In the genomic region with DNA sequence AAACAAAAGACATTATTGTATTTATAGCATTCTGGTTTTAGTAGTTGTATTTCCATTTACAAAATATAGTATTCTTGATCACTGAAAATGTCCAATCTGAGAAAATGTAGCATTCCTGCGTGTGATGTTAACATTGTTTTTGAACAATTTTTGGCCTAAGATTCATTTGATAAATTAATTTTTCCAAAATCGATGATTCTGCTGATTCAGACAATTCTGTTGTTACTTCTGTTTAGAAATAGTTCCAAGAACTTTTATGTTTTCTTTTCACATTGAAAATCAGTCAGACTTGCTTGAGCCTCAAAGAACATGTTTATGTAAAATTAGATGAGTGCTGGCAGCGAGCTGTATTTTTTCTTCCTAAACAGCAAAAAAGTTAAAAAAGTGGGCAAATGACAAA, we compare ENCODE assay signal across 3 cellular contexts.
A peak's percentile ranks its signal among the peaks of the same experiment; 100 is the strongest.
TF ChIP-seq lines count a peak whose summit lies in the region.

No MANE protein-coding gene starts in this region.

TF ChIP-seq in HepG2, 621 proteins besides CTCF, POLR2A, EP300 and RAD21:
- TF ChIP-seq SKI (IDR thresholded peaks at IDR 0.05; ENCODE audit: partially characterized antibody) = no peak
- peak; percentile 18 to 69; a peak in 2 of 4 replicates for TF ChIP-seq MAFK (conservative IDR thresholded peaks at IDR 0.05 in 1 of 2, IDR thresholded peaks at IDR 0.05 in 1 of 2; ENCODE audit: low read length in 2 of 2)
- TF ChIP-seq, protein P1, sequence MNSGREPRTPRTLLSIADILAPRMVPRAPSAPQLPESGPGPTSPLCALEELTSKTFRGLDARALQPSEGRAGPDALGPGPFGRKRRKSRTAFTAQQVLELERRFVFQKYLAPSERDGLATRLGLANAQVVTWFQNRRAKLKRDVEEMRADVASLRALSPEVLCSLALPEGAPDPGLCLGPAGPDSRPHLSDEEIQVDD (CRISPR knock-in tag; IDR thresholded peaks at IDR 0.05; ENCODE audit: borderline replicate concordance) = no peak
- no peak for TF ChIP-seq ZNF317 (CRISPR knock-in tag; IDR thresholded peaks at IDR 0.05)
- TF ChIP-seq, protein P2, sequence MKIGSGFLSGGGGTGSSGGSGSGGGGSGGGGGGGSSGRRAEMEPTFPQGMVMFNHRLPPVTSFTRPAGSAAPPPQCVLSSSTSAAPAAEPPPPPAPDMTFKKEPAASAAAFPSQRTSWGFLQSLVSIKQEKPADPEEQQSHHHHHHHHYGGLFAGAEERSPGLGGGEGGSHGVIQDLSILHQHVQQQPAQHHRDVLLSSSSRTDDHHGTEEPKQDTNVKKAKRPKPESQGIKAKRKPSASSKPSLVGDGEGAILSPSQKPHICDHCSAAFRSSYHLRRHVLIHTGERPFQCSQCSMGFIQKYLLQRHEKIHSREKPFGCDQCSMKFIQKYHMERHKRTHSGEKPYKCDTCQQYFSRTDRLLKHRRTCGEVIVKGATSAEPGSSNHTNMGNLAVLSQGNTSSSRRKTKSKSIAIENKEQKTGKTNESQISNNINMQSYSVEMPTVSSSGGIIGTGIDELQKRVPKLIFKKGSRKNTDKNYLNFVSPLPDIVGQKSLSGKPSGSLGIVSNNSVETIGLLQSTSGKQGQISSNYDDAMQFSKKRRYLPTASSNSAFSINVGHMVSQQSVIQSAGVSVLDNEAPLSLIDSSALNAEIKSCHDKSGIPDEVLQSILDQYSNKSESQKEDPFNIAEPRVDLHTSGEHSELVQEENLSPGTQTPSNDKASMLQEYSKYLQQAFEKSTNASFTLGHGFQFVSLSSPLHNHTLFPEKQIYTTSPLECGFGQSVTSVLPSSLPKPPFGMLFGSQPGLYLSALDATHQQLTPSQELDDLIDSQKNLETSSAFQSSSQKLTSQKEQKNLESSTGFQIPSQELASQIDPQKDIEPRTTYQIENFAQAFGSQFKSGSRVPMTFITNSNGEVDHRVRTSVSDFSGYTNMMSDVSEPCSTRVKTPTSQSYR (CRISPR knock-in tag; IDR thresholded peaks at IDR 0.05; ENCODE audit: borderline replicate concordance) = no peak
- TF ChIP-seq TOPORS (CRISPR knock-in tag; IDR thresholded peaks at IDR 0.05) = no peak
- peak; percentile 37; the same call in 1 of the 2 replicates for TF ChIP-seq MAFF (IDR thresholded peaks at IDR 0.05; ENCODE audit: low read depth, low read length)
- TF ChIP-seq ZNF776 (CRISPR knock-in tag; IDR thresholded peaks at IDR 0.05) = no peak
- no peak for TF ChIP-seq ZSCAN31 (CRISPR knock-in tag; IDR thresholded peaks at IDR 0.05; ENCODE audit: low read depth)
- no peak for TF ChIP-seq ZNF446 (CRISPR knock-in tag; IDR thresholded peaks at IDR 0.05)
- TF ChIP-seq FOXK1 (CRISPR knock-in tag; IDR thresholded peaks at IDR 0.05; ENCODE audit: borderline replicate concordance, low read depth) = no peak
- TF ChIP-seq, protein P3, sequence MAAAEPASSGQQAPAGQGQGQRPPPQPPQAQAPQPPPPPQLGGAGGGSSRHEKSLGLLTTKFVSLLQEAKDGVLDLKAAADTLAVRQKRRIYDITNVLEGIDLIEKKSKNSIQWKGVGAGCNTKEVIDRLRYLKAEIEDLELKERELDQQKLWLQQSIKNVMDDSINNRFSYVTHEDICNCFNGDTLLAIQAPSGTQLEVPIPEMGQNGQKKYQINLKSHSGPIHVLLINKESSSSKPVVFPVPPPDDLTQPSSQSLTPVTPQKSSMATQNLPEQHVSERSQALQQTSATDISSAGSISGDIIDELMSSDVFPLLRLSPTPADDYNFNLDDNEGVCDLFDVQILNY (CRISPR knock-in tag; conservative IDR thresholded peaks at IDR 0.05) = no peak
- TF ChIP-seq ZNF34 (CRISPR knock-in tag; IDR thresholded peaks at IDR 0.05; ENCODE audit: borderline replicate concordance) = no peak

TF ChIP-seq in IMR-90, 13 proteins besides CTCF, POLR2A, EP300 and RAD21:
- no peak for TF ChIP-seq MXI1 (IDR thresholded peaks at IDR 0.05; ENCODE audit: borderline replicate concordance, low read depth, low read length)
- peak; percentile 56 for TF ChIP-seq MAFK (IDR thresholded peaks at IDR 0.05; ENCODE audit: low read depth, low read length)

TF ChIP-seq in K562, 482 proteins besides CTCF, POLR2A, EP300 and RAD21 (continues in another document):
- TF ChIP-seq, protein P4, sequence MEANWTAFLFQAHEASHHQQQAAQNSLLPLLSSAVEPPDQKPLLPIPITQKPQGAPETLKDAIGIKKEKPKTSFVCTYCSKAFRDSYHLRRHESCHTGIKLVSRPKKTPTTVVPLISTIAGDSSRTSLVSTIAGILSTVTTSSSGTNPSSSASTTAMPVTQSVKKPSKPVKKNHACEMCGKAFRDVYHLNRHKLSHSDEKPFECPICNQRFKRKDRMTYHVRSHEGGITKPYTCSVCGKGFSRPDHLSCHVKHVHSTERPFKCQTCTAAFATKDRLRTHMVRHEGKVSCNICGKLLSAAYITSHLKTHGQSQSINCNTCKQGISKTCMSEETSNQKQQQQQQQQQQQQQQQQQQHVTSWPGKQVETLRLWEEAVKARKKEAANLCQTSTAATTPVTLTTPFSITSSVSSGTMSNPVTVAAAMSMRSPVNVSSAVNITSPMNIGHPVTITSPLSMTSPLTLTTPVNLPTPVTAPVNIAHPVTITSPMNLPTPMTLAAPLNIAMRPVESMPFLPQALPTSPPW (CRISPR knock-in tag; IDR thresholded peaks at IDR 0.05) = no peak
- TF ChIP-seq SIN3B (IDR thresholded peaks at IDR 0.05; ENCODE audit: low read depth) (no peak), KAT8 (IDR thresholded peaks at IDR 0.05; ENCODE audit: low read depth) (no peak), MAFG (tag; conservative IDR thresholded peaks at IDR 0.05) (peak; percentile 77; the same call in 1 of the 2 replicates), WHSC1 (IDR thresholded peaks at IDR 0.05; ENCODE audit: low read length) (no peak), ZNF77 (CRISPR knock-in tag; IDR thresholded peaks at IDR 0.05) (0 out of 2 replicates have a peak, but pooled peaks have one; percentile 40), TAF15 (IDR thresholded peaks at IDR 0.05; ENCODE audit: low read depth, low read length) (no peak), SP1 (CRISPR knock-in tag; IDR thresholded peaks at IDR 0.05) (no peak), SP2 (IDR thresholded peaks at IDR 0.05; ENCODE audit: extremely low read depth, low read depth, low read length, poor library complexity, severe bottlenecking) (no peak), RBM15 (IDR thresholded peaks at IDR 0.05; ENCODE audit: insufficient read depth, low read length) (no peak), ILF3 (IDR thresholded peaks at IDR 0.05; ENCODE audit: borderline replicate concordance) (no peak), PHF8 (IDR thresholded peaks at IDR 0.05; ENCODE audit: borderline replicate concordance, low read length) (0 out of 2 replicates have a peak, but pooled peaks have one; percentile 17), YY1 (IDR thresholded peaks at IDR 0.05; ENCODE audit: borderline replicate concordance in 1 of 3, control insufficient read depth in 1 of 3, extremely low read depth in 1 of 3, insufficient read depth in 3 of 3, insufficient read length in 1 of 3, insufficient replicate concordance in 2 of 3, low read depth in 1 of 3, low read length in 2 of 3) (no peak), BACH1 (tag; IDR thresholded peaks at IDR 0.05) (no peak), ZNF23 (CRISPR knock-in tag; IDR thresholded peaks at IDR 0.05) (no peak), XRCC4 (IDR thresholded peaks at IDR 0.05; ENCODE audit: extremely low read depth, insufficient read depth, insufficient read length) (no peak), ZNF57 (CRISPR knock-in tag; IDR thresholded peaks at IDR 0.05) (no peak), NR2C2 (CRISPR knock-in tag; IDR thresholded peaks at IDR 0.05) (no peak), NR2C2 (tag; IDR thresholded peaks at IDR 0.05) (no peak), BRD9 (IDR thresholded peaks at IDR 0.05; ENCODE audit: low read depth, partially characterized antibody) (no peak)
- TF ChIP-seq, protein P5, sequence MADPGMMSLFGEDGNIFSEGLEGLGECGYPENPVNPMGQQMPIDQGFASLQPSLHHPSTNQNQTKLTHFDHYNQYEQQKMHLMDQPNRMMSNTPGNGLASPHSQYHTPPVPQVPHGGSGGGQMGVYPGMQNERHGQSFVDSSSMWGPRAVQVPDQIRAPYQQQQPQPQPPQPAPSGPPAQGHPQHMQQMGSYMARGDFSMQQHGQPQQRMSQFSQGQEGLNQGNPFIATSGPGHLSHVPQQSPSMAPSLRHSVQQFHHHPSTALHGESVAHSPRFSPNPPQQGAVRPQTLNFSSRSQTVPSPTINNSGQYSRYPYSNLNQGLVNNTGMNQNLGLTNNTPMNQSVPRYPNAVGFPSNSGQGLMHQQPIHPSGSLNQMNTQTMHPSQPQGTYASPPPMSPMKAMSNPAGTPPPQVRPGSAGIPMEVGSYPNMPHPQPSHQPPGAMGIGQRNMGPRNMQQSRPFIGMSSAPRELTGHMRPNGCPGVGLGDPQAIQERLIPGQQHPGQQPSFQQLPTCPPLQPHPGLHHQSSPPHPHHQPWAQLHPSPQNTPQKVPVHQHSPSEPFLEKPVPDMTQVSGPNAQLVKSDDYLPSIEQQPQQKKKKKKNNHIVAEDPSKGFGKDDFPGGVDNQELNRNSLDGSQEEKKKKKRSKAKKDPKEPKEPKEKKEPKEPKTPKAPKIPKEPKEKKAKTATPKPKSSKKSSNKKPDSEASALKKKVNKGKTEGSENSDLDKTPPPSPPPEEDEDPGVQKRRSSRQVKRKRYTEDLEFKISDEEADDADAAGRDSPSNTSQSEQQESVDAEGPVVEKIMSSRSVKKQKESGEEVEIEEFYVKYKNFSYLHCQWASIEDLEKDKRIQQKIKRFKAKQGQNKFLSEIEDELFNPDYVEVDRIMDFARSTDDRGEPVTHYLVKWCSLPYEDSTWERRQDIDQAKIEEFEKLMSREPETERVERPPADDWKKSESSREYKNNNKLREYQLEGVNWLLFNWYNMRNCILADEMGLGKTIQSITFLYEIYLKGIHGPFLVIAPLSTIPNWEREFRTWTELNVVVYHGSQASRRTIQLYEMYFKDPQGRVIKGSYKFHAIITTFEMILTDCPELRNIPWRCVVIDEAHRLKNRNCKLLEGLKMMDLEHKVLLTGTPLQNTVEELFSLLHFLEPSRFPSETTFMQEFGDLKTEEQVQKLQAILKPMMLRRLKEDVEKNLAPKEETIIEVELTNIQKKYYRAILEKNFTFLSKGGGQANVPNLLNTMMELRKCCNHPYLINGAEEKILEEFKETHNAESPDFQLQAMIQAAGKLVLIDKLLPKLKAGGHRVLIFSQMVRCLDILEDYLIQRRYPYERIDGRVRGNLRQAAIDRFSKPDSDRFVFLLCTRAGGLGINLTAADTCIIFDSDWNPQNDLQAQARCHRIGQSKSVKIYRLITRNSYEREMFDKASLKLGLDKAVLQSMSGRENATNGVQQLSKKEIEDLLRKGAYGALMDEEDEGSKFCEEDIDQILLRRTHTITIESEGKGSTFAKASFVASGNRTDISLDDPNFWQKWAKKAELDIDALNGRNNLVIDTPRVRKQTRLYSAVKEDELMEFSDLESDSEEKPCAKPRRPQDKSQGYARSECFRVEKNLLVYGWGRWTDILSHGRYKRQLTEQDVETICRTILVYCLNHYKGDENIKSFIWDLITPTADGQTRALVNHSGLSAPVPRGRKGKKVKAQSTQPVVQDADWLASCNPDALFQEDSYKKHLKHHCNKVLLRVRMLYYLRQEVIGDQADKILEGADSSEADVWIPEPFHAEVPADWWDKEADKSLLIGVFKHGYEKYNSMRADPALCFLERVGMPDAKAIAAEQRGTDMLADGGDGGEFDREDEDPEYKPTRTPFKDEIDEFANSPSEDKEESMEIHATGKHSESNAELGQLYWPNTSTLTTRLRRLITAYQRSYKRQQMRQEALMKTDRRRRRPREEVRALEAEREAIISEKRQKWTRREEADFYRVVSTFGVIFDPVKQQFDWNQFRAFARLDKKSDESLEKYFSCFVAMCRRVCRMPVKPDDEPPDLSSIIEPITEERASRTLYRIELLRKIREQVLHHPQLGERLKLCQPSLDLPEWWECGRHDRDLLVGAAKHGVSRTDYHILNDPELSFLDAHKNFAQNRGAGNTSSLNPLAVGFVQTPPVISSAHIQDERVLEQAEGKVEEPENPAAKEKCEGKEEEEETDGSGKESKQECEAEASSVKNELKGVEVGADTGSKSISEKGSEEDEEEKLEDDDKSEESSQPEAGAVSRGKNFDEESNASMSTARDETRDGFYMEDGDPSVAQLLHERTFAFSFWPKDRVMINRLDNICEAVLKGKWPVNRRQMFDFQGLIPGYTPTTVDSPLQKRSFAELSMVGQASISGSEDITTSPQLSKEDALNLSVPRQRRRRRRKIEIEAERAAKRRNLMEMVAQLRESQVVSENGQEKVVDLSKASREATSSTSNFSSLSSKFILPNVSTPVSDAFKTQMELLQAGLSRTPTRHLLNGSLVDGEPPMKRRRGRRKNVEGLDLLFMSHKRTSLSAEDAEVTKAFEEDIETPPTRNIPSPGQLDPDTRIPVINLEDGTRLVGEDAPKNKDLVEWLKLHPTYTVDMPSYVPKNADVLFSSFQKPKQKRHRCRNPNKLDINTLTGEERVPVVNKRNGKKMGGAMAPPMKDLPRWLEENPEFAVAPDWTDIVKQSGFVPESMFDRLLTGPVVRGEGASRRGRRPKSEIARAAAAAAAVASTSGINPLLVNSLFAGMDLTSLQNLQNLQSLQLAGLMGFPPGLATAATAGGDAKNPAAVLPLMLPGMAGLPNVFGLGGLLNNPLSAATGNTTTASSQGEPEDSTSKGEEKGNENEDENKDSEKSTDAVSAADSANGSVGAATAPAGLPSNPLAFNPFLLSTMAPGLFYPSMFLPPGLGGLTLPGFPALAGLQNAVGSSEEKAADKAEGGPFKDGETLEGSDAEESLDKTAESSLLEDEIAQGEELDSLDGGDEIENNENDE (IDR thresholded peaks at IDR 0.05; ENCODE audit: low read depth, low read length) = no peak
- TF ChIP-seq, protein P6, sequence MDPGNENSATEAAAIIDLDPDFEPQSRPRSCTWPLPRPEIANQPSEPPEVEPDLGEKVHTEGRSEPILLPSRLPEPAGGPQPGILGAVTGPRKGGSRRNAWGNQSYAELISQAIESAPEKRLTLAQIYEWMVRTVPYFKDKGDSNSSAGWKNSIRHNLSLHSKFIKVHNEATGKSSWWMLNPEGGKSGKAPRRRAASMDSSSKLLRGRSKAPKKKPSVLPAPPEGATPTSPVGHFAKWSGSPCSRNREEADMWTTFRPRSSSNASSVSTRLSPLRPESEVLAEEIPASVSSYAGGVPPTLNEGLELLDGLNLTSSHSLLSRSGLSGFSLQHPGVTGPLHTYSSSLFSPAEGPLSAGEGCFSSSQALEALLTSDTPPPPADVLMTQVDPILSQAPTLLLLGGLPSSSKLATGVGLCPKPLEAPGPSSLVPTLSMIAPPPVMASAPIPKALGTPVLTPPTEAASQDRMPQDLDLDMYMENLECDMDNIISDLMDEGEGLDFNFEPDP (CRISPR knock-in tag; IDR thresholded peaks at IDR 0.05) = no peak
- TF ChIP-seq, protein P7, sequence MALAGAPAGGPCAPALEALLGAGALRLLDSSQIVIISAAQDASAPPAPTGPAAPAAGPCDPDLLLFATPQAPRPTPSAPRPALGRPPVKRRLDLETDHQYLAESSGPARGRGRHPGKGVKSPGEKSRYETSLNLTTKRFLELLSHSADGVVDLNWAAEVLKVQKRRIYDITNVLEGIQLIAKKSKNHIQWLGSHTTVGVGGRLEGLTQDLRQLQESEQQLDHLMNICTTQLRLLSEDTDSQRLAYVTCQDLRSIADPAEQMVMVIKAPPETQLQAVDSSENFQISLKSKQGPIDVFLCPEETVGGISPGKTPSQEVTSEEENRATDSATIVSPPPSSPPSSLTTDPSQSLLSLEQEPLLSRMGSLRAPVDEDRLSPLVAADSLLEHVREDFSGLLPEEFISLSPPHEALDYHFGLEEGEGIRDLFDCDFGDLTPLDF (CRISPR knock-in tag; IDR thresholded peaks at IDR 0.05) = no peak
- TF ChIP-seq, protein P8, sequence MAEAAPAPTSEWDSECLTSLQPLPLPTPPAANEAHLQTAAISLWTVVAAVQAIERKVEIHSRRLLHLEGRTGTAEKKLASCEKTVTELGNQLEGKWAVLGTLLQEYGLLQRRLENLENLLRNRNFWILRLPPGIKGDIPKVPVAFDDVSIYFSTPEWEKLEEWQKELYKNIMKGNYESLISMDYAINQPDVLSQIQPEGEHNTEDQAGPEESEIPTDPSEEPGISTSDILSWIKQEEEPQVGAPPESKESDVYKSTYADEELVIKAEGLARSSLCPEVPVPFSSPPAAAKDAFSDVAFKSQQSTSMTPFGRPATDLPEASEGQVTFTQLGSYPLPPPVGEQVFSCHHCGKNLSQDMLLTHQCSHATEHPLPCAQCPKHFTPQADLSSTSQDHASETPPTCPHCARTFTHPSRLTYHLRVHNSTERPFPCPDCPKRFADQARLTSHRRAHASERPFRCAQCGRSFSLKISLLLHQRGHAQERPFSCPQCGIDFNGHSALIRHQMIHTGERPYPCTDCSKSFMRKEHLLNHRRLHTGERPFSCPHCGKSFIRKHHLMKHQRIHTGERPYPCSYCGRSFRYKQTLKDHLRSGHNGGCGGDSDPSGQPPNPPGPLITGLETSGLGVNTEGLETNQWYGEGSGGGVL (CRISPR knock-in tag; IDR thresholded peaks at IDR 0.05) = no peak
